In genomic region chr17:32807577-32807976, GRCh38 we compare ENCODE assay signal across 1 cellular context.
TF ChIP-seq lines count a peak whose summit lies in the region.

No MANE protein-coding gene starts in this region.

TF ChIP-seq in WTC11, 78 proteins besides CTCF, POLR2A, EP300 and RAD21 (continued from another document):
- TF ChIP-seq IRF1 (CRISPR knock-in tag; IDR thresholded peaks at IDR 0.05) (no peak), ZNF416 (CRISPR knock-in tag; IDR thresholded peaks at IDR 0.05) (no peak), ESRRA (CRISPR knock-in tag; IDR thresholded peaks at IDR 0.05; ENCODE audit: borderline replicate concordance) (no peak), FOXK1 (CRISPR knock-in tag; IDR thresholded peaks at IDR 0.05) (no peak), OVOL2 (CRISPR knock-in tag; IDR thresholded peaks at IDR 0.05; ENCODE audit: borderline replicate concordance) (no peak), SMAD4 (CRISPR knock-in tag; IDR thresholded peaks at IDR 0.05) (no peak), ARID4B (CRISPR knock-in tag; IDR thresholded peaks at IDR 0.05; ENCODE audit: borderline replicate concordance) (no peak)
